1 cellular context compared by ENCODE assay signal in the genomic region with DNA sequence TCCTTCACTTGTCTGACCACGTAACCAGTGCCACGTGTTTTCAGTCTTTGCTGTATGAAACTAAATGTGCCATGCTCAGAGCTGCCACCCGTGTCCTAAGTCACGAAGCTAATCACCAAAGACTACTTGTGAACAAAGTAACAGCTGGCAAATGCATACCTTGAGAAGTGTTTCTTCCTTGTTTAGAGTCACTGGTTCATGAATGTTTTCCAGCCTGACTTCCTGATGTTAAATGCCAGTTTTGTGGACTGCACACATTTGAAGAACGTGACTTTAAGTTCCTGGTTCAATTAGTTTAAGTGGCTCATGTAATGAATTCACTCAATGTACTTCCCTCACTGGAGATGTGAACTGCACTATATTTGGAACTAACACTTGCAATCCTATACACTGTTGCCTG.
TF ChIP-seq lines count a peak whose summit lies in the region.

No MANE protein-coding gene starts in this region.

TF ChIP-seq in IMR-90, 13 proteins besides CTCF, POLR2A, EP300 and RAD21 (continued from another document):
- no peak for TF ChIP-seq ELK1 (IDR thresholded peaks at IDR 0.05; ENCODE audit: borderline replicate concordance, low read depth, low read length)
- no peak for TF ChIP-seq RCOR1 (IDR thresholded peaks at IDR 0.05; ENCODE audit: insufficient replicate concordance, low read length)
- TF ChIP-seq MXI1 (IDR thresholded peaks at IDR 0.05; ENCODE audit: borderline replicate concordance, low read depth, low read length), result no peak
- no peak for TF ChIP-seq CEBPB (IDR thresholded peaks at IDR 0.05; ENCODE audit: low read depth, low read length)
- no peak for TF ChIP-seq FOS (IDR thresholded peaks at IDR 0.05; ENCODE audit: low read depth, low read length)
- no peak for TF ChIP-seq BHLHE40 (IDR thresholded peaks at IDR 0.05; ENCODE audit: low read depth, low read length)
- no peak for TF ChIP-seq CHD1 (IDR thresholded peaks at IDR 0.05; ENCODE audit: low read depth, low read length)
- no peak for TF ChIP-seq RFX5 (IDR thresholded peaks at IDR 0.05; ENCODE audit: low read depth, low read length)
- TF ChIP-seq SMC3 (IDR thresholded peaks at IDR 0.05; ENCODE audit: low read depth, low read length), result no peak
- TF ChIP-seq USF2 (IDR thresholded peaks at IDR 0.05; ENCODE audit: low read depth, low read length), result no peak
- TF ChIP-seq NFE2L2 (IDR thresholded peaks at IDR 0.05; ENCODE audit: low read depth, low read length), result no peak
- TF ChIP-seq MAFK (IDR thresholded peaks at IDR 0.05; ENCODE audit: low read depth, low read length), result no peak
